In genomic region chr5:138974227-138975063, GRCh38 we compare ENCODE assay signal across 9 cellular contexts.
DNase-seq lines count a peak whose midpoint lies in the region; FAIRE-seq and TF ChIP-seq lines count a peak whose summit lies in the region.
"Had no signal": no experiment of that assay in that cellular context is flagged by ENCODE, and none has a peak within 500 bp of the region (broad histone marks: within the 10 kb centered on the region; RNA-seq: fewer than 3 reads in every experiment).

No MANE protein-coding gene starts in this region.

- H3K27ac Mint-ChIP-seq in CD14-positive monocyte: peak overlapping the region in 1 of 7 donors; percentile 18

- no peaks in the 10 kb centered on the region for H3K27me3 ChIP-seq in WERI-Rb-1 (ENCODE audit: insufficient read depth, low read depth, severe bottlenecking)
- H3K27me3 ChIP-seq: BLaER1 treated with 17β-estradiol and CSF1 and Interleukin-3, amounts not matched to agents 10 nM and 100 nM had no signal

- H3K4me1 Mint-ChIP-seq in CD14-positive monocyte: peaks cover 2% of the 10 kb centered on the region

- no peak overlapping the region for H3K4me3 ChIP-seq in WERI-Rb-1 (ENCODE audit: low read depth, low read length)
- H3K4me3 ChIP-seq: BLaER1 treated with 17β-estradiol and CSF1 and Interleukin-3, amounts not matched to agents 10 nM and 100 nM had no signal

- H3K4me3 Mint-ChIP-seq in CD14-positive monocyte: no peak overlapping the region

- no peaks in the 10 kb centered on the region for H3K9me3 ChIP-seq in WERI-Rb-1 (ENCODE audit: severe bottlenecking)

- no peak for TF ChIP-seq POLR2A in H54 (IDR thresholded peaks at IDR 0.05; ENCODE audit: low read depth, low read length)

- peak overlapping the region; percentile 73 for H3K27ac ChIP-seq in WERI-Rb-1
- H3K27ac ChIP-seq: BLaER1 treated with 17β-estradiol and CSF1 and Interleukin-3, amounts not matched to agents 10 nM and 100 nM had no signal

- no peak for TF ChIP-seq CTCF in WERI-Rb-1 (IDR thresholded peaks at IDR 0.05; ENCODE audit: low read depth, low read length)
- TF ChIP-seq CTCF in CD14-positive monocyte (IDR thresholded peaks at IDR 0.05): no peak

- peaks cover 4% of the 10 kb centered on the region for H3K36me3 ChIP-seq in WERI-Rb-1

- peaks cover 13 to 14% of the 10 kb centered on the region in 2 donors for H3K36me3 Mint-ChIP-seq in CD14-positive monocyte

- intact Hi-C loops in head of caudate nucleus (cut with DNase I) (no loop called here), CD14-positive monocyte (cut with micrococcal nuclease) (no loop called here)

- H3K9me3 Mint-ChIP-seq in CD14-positive monocyte: peaks cover 0 to 4% (median 2%) of the 10 kb centered on the region in 7 donors

- DNase-seq in COR-L47 (lab: John Stamatoyannopoulos, UW) (peak; percentile 85), WERI-Rb-1 (peak; percentile 83), head of caudate nucleus (peak in 34 of 42 donors; percentile 19 to 92 (median 62)), pons (ENCODE audit: low spot score) (peak; percentile 83), H54 (ENCODE audit: insufficient read length, low spot score) (no peak), HK-2 (ENCODE audit: unreplicated experiment) (no peak), CD14-positive monocyte (ENCODE audit: low spot score) (no peak)
- no peak for DNase-seq in activated naive CD4-positive, alpha-beta T cell treated with anti-CD3 and anti-CD28 coated beads, Interleukin-2, amount 50 U/mL, for 16 hours

- no peak for FAIRE-seq in H54 (lab: Jason Lieb, UNC)

- peaks cover 0 to 1% (median 0%) of the 10 kb centered on the region in 3 donors for H3K27me3 Mint-ChIP-seq in CD14-positive monocyte (ENCODE audit: low read depth in 3 of 3)

Comparison
In these comparisons a context has a peak if more than half of its experiments do, and no peak if none do; other contexts are left out.
1. DNase-seq: peak in COR-L47 (single experiment), WERI-Rb-1 (single experiment), head of caudate nucleus (34 of 42) and pons (single experiment); none in H54 (single experiment), HK-2 (single experiment), CD14-positive monocyte (single experiment) and activated naive CD4-positive, alpha-beta T cell treated with anti-CD3 and anti-CD28 coated beads, Interleukin-2, amount 50 U/mL, for 16 hours (single experiment).